ENCODE assay signal across 9 cellular contexts in the genomic region with DNA sequence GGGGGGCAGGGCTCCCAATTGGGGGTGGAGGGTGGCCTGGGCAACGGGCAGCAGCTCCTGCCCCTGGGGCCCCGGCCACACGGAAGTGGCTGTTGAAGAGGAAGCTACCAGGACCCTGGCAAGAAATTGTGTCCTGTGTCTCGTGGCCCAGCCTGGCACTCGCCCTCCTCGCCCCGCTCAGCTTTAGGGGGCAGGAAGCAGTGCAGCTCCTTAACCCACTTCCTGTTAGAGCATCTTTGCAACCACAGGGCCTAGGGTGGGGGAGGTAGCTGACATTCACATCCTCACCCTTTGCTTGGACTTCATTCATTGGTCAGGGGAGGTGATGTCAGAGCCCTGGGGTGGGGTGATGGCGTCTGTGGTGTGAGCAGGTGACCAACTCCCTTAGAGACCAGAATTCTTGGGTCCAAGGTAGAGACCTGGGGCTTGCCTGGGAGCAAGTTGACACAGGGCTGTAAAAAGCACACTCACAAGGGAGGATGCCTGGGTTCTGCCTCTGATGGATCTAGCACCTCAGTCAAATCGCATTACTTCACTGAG. TPM values are rescaled to one million over a fixed set of nuclear protein-coding genes. Genes with fewer than 3 reads are reported as not detected.
DNase-seq lines count a peak whose midpoint lies in the region; ATAC-seq and TF ChIP-seq lines count a peak whose summit lies in the region.
"Had no signal": no experiment of that assay in that cellular context is flagged by ENCODE, and none has a peak within 500 bp of the region (broad histone marks: within the 10 kb centered on the region; RNA-seq: fewer than 3 reads in every experiment).

A gene with protein sequence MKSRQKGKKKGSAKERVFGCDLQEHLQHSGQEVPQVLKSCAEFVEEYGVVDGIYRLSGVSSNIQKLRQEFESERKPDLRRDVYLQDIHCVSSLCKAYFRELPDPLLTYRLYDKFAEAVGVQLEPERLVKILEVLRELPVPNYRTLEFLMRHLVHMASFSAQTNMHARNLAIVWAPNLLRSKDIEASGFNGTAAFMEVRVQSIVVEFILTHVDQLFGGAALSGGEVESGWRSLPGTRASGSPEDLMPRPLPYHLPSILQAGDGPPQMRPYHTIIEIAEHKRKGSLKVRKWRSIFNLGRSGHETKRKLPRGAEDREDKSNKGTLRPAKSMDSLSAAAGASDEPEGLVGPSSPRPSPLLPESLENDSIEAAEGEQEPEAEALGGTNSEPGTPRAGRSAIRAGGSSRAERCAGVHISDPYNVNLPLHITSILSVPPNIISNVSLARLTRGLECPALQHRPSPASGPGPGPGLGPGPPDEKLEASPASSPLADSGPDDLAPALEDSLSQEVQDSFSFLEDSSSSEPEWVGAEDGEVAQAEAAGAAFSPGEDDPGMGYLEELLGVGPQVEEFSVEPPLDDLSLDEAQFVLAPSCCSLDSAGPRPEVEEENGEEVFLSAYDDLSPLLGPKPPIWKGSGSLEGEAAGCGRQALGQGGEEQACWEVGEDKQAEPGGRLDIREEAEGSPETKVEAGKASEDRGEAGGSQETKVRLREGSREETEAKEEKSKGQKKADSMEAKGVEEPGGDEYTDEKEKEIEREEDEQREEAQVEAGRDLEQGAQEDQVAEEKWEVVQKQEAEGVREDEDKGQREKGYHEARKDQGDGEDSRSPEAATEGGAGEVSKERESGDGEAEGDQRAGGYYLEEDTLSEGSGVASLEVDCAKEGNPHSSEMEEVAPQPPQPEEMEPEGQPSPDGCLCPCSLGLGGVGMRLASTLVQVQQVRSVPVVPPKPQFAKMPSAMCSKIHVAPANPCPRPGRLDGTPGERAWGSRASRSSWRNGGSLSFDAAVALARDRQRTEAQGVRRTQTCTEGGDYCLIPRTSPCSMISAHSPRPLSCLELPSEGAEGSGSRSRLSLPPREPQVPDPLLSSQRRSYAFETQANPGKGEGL (minus strand): TSS at position 161 of the 540 bp plus-strand sequence. CDS start 267 bp downstream, outside the sequence.

- intact Hi-C loops in CD14-positive monocyte (cut with micrococcal nuclease), result loop anchor here (2.0 to 5.0 kb wide), 5 partner anchors 23 to 69 kb away; a partner anchor contains a TSS

- H3K4me3 Mint-ChIP-seq in CD14-positive monocyte, result peak within 1 kb of the TSS; percentile 99

- H3K9me3 Mint-ChIP-seq in CD14-positive monocyte, result peaks cover 0 to 2% (median 0%) of the 10 kb centered on the region in 7 donors

- H3K27ac ChIP-seq in KOPT-K1 (ENCODE audit: low read depth, low read length, poor library complexity, severe bottlenecking), result peak within 1 kb of the TSS; percentile 98
- H3K27ac ChIP-seq: C4-2B had no signal

- peak; percentile 98 for DNase-seq in CD14-positive monocyte (ENCODE audit: low spot score)
- peak; percentile 89 for DNase-seq in activated CD8-positive, alpha-beta memory T cell treated with anti-CD3 and anti-CD28 coated beads for 24 hours
- peak; percentile 63 for DNase-seq in globus pallidus (ENCODE audit: low spot score)
- peak; percentile 89 for DNase-seq in stimulated activated CD4-positive, alpha-beta T cell treated with anti-CD3 and anti-CD28 coated beads, Interleukin-15, amount 100 ng/mL, for 24 hours
- no peak for DNase-seq in GM03348 (ENCODE audit: low spot score)
- DNase-seq in NCI-H1436 (lab: John Stamatoyannopoulos, UW), result no peak

- no peaks in the 10 kb centered on the region for H3K9me3 ChIP-seq in KOPT-K1 (ENCODE audit: insufficient read depth, low read length, poor library complexity, severe bottlenecking)

- peaks cover 56% of the 10 kb centered on the region for H3K4me1 Mint-ChIP-seq in CD14-positive monocyte

- peaks cover 0 to 2% (median 1%) of the 10 kb centered on the region in 3 donors for H3K27me3 Mint-ChIP-seq in CD14-positive monocyte (ENCODE audit: low read depth in 3 of 3)

- H3K36me3 Mint-ChIP-seq in CD14-positive monocyte, result peaks cover 6 to 30% of the 10 kb centered on the region in 2 donors

- peak within 1 kb of the TSS; percentile 98 to 100 (median 99) for H3K27ac Mint-ChIP-seq in CD14-positive monocyte

- TF ChIP-seq CTCF in CD14-positive monocyte (IDR thresholded peaks at IDR 0.05), result no peak

- peaks cover 14% of the 10 kb centered on the region for H3K36me3 ChIP-seq in KOPT-K1 (ENCODE audit: insufficient read depth, low read length)

- ATAC-seq in GM21390 (IDR thresholded peaks at IDR 0.05; ENCODE audit: unreplicated experiment), result peak; percentile 81

RNA-seq across cellular contexts. Expression of the gene that starts here (rescaled TPM):
- polyA plus RNA-seq in CD14-positive monocyte, result 100 to 1,000 TPM; 101 to 140 TPM

Comparison
In these comparisons a context has a peak if more than half of its experiments do, and no peak if none do; other contexts are left out.
1. DNase-seq: peak in CD14-positive monocyte (single experiment), activated CD8-positive, alpha-beta memory T cell treated with anti-CD3 and anti-CD28 coated beads for 24 hours (single experiment), globus pallidus (single experiment) and stimulated activated CD4-positive, alpha-beta T cell treated with anti-CD3 and anti-CD28 coated beads, Interleukin-15, amount 100 ng/mL, for 24 hours (single experiment); none in GM03348 (single experiment) and NCI-H1436 (single experiment).